In the genomic region with DNA sequence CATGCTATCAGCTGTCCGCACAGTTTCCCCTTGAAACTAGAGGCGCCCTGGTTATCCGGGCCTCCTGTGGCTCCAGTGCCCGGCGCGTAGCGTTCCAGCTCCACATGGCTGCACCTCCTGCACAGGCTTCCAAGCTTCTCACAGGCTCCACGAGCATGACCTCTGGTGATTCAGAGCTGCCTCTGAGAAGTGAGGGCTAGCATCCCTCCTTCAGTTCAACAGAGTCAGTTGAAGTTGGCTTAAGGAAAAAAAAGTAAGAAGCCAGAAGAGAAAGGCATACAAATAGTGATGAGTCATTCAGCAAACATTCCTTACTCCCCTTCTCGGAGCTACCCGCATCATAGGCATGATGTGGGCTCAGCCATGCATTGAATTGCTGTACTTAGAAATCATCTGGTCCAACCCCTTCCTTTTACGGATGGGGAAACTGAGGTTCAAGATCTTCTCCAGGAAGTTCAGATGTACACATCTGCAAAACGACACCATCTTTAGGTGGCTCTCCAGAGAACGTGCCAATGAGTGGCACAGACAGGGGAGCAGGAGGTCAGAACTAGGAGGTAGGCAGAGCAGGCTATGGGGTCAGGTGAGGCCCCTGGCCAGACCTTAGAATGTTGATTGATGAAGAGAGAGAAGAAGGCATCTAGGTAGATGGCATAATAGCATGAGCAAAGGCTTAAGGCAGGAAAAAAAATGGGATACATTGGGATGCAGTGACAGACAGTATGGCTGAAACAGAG, we compare ENCODE assay signal across 1 cellular context.
A peak's percentile ranks its signal among the peaks of the same experiment; 100 is the strongest.
TF ChIP-seq lines count a peak whose summit lies in the region.

No MANE protein-coding gene starts in this region.

TF ChIP-seq in IMR-90, 13 proteins besides CTCF, POLR2A, EP300 and RAD21 (continued from another document):
- TF ChIP-seq, protein P1, sequence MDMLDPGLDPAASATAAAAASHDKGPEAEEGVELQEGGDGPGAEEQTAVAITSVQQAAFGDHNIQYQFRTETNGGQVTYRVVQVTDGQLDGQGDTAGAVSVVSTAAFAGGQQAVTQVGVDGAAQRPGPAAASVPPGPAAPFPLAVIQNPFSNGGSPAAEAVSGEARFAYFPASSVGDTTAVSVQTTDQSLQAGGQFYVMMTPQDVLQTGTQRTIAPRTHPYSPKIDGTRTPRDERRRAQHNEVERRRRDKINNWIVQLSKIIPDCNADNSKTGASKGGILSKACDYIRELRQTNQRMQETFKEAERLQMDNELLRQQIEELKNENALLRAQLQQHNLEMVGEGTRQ (IDR thresholded peaks at IDR 0.05; ENCODE audit: low read depth, low read length) = no peak; the same call in 1 of the 2 replicates
- TF ChIP-seq MAZ (IDR thresholded peaks at IDR 0.05; ENCODE audit: borderline replicate concordance, low read depth, low read length) = peak; percentile 34; the same call in 1 of the 2 replicates
- TF ChIP-seq FOS (IDR thresholded peaks at IDR 0.05; ENCODE audit: low read depth, low read length) = peak; percentile 92
- TF ChIP-seq, protein P2, sequence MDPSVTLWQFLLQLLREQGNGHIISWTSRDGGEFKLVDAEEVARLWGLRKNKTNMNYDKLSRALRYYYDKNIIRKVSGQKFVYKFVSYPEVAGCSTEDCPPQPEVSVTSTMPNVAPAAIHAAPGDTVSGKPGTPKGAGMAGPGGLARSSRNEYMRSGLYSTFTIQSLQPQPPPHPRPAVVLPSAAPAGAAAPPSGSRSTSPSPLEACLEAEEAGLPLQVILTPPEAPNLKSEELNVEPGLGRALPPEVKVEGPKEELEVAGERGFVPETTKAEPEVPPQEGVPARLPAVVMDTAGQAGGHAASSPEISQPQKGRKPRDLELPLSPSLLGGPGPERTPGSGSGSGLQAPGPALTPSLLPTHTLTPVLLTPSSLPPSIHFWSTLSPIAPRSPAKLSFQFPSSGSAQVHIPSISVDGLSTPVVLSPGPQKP (IDR thresholded peaks at IDR 0.05; ENCODE audit: borderline replicate concordance, low read depth, low read length) = no peak
- TF ChIP-seq MXI1 (IDR thresholded peaks at IDR 0.05; ENCODE audit: borderline replicate concordance, low read depth, low read length) = peak; percentile 63; the same call in 1 of the 2 replicates
- TF ChIP-seq CHD1 (IDR thresholded peaks at IDR 0.05; ENCODE audit: low read depth, low read length) = no peak
- TF ChIP-seq SMC3 (IDR thresholded peaks at IDR 0.05; ENCODE audit: low read depth, low read length) = peak; percentile 2; the same call in 1 of the 2 replicates
- TF ChIP-seq BHLHE40 (IDR thresholded peaks at IDR 0.05; ENCODE audit: low read depth, low read length) = peak; percentile 47; the same call in 1 of the 2 replicates
